In the genomic region with DNA sequence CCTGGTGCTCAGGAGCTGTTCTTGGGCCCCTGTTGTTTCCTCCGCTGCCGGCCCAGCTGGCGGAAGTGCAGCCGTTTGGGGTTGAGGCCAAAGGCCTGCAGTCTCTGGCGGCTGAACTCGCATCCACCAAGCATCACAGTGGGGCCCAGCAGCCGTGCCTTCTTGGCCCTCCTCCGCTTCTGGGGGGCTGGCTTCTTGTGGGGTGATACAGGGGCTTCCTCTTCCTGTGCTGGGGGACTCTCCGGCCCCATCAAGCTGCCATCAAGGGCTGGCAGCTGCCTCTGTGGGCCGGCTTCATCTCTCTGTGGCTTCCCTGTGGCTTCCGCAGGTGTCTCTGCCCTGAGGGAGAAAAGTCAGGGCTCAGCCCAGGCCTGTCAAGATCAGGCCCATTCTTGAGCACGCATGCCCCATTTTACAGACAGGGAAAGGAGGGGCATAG, we compare ENCODE assay signal across 8 cellular contexts. TPM values are rescaled to one million over a fixed set of nuclear protein-coding genes. Genes with fewer than 3 reads are reported as not detected.
DNase-seq lines count a peak whose midpoint lies in the region; ATAC-seq lines count a peak whose summit lies in the region.

No MANE protein-coding gene starts in this region.

- H3K27ac ChIP-seq in KOPT-K1 (ENCODE audit: low read depth, low read length, poor library complexity, severe bottlenecking) = peak overlapping the region; percentile 99

- H3K9me3 Mint-ChIP-seq in activated naive CD4-positive, alpha-beta T cell treated with anti-CD3 and anti-CD28 coated beads, Interleukin-2, amount 50 U/mL, for 72 hours = no peaks in the 10 kb centered on the region

- ATAC-seq in GM19463 (IDR thresholded peaks at IDR 0.05; ENCODE audit: unreplicated experiment) (peak; percentile 54), GM19035 (IDR thresholded peaks at IDR 0.05; ENCODE audit: unreplicated experiment) (no peak)
- ATAC-seq in activated naive CD4-positive, alpha-beta T cell treated with anti-CD3 and anti-CD28 coated beads, Interleukin-2, amount 50 U/mL, for 72 hours = peak; percentile 69 to 70

- peaks cover 0 to 21% of the 10 kb centered on the region in 2 donors for H3K36me3 Mint-ChIP-seq in activated naive CD4-positive, alpha-beta T cell treated with anti-CD3 and anti-CD28 coated beads, Interleukin-2, amount 50 U/mL, for 72 hours

- peak overlapping the region; percentile 85 to 90 for H3K27ac Mint-ChIP-seq in activated naive CD4-positive, alpha-beta T cell treated with anti-CD3 and anti-CD28 coated beads, Interleukin-2, amount 50 U/mL, for 72 hours

- DNase-seq in activated naive CD4-positive, alpha-beta T cell treated with anti-CD3 and anti-CD28 coated beads, Interleukin-2, amount 50 U/mL, for 72 hours (ENCODE audit: low spot score in 2 of 2) = peak in 1 of 2 donors; percentile 33
- DNase-seq in stimulated activated CD8-positive, alpha-beta memory T cell treated with anti-CD3 and anti-CD28 coated beads, Interleukin-4, amount 100 ng/mL, for 24 hours (ENCODE audit: low read depth) = peak; percentile 42
- no peak for DNase-seq in LoVo (ENCODE audit: low spot score)
- no peak for DNase-seq in NCI-H526 (lab: John Stamatoyannopoulos, UW)
- no peak for DNase-seq in DMS79 treated with DMSO at 0.1 percent for 48 hours (lab: John Stamatoyannopoulos, UW)

- H3K9me3 ChIP-seq in KOPT-K1 (ENCODE audit: insufficient read depth, low read length, poor library complexity, severe bottlenecking) = no peaks in the 10 kb centered on the region

- H3K36me3 ChIP-seq in KOPT-K1 (ENCODE audit: insufficient read depth, low read length) = peaks cover 94% of the 10 kb centered on the region

RNA-seq across cellular contexts. Expression of a gene that starts 10.3 kb away (rescaled TPM):
- total RNA-seq in activated naive CD4-positive, alpha-beta T cell treated with anti-CD3 and anti-CD28 coated beads, Interleukin-2, amount 50 U/mL, for 72 hours = 10 to 100 TPM; 21.0 to 67.4 TPM

RNA-seq across cellular contexts. Expression of a gene that starts 11.8 kb away (rescaled TPM):
- 10 to 100 TPM; 55.6 to 62.7 TPM for total RNA-seq in activated naive CD4-positive, alpha-beta T cell treated with anti-CD3 and anti-CD28 coated beads, Interleukin-2, amount 50 U/mL, for 72 hours

RNA-seq across cellular contexts. Expression of a gene that starts 14.8 kb away (rescaled TPM):
- total RNA-seq in activated naive CD4-positive, alpha-beta T cell treated with anti-CD3 and anti-CD28 coated beads, Interleukin-2, amount 50 U/mL, for 72 hours = 100 to 1,000 TPM in 1 of 2 donors, 10 to 100 TPM in 1; 43.4 to 248 TPM

RNA-seq across cellular contexts. Expression of a gene that starts 33.1 kb away (rescaled TPM):
- not detected for total RNA-seq in activated naive CD4-positive, alpha-beta T cell treated with anti-CD3 and anti-CD28 coated beads, Interleukin-2, amount 50 U/mL, for 72 hours

RNA-seq across cellular contexts. Expression of a gene that starts 36.7 kb away (rescaled TPM):
- total RNA-seq in activated naive CD4-positive, alpha-beta T cell treated with anti-CD3 and anti-CD28 coated beads, Interleukin-2, amount 50 U/mL, for 72 hours = under 1 TPM; 0.23 to 0.27 TPM
